In genomic region chr9:7691909-7692308, GRCh38 we compare ENCODE assay signal across 18 cellular contexts.
"Had no signal": no experiment of that assay in that cellular context is flagged by ENCODE, and none has a peak within 500 bp of the region (broad histone marks: within the 10 kb centered on the region; RNA-seq: fewer than 3 reads in every experiment).

No MANE protein-coding gene starts in this region.

- H3K27me3 ChIP-seq: esophagus muscularis mucosa, gastrocnemius medialis, heart right ventricle, neutrophil had no signal

- ATAC-seq: effector memory CD8-positive, alpha-beta T cell; gastrocnemius medialis; heart right ventricle; left lobe of liver; mucosa of descending colon; naive thymus-derived CD8-positive, alpha-beta T cell; right cardiac atrium had no signal

- H3K36me3 ChIP-seq: esophagus muscularis mucosa, gastrocnemius medialis, heart right ventricle, neutrophil had no signal

- DNase-seq: effector memory CD8-positive, alpha-beta T cell; gastrocnemius medialis; heart right ventricle; hypothalamus; islet precursor cell; mammary epithelial cell; mucosa of descending colon; naive thymus-derived CD8-positive, alpha-beta T cell; right cardiac atrium; small intestine; stimulated activated CD4-positive, alpha-beta T cell treated with anti-CD3 and anti-CD28 coated beads, Interleukin-12 subunit alpha, Interleukin-12 subunit beta, amount 100 ng/mL, for 4 hours; stimulated activated naive CD4-positive, alpha-beta T cell treated with Interleukin-2 at 50 U/mL for 16 hours; trophoblast cell had no signal

- H3K27ac ChIP-seq: epithelial cell of prostate, esophagus muscularis mucosa, gastrocnemius medialis, heart right ventricle, neutrophil had no signal

- H3K4me1 ChIP-seq: esophagus muscularis mucosa, gastrocnemius medialis, heart right ventricle had no signal

- H3K4me3 ChIP-seq: esophagus muscularis mucosa, gastrocnemius medialis, heart right ventricle, mucosa of descending colon had no signal

- H3K9me3 ChIP-seq: esophagus muscularis mucosa, gastrocnemius medialis, heart right ventricle, mucosa of descending colon, neutrophil had no signal

- FAIRE-seq: small intestine, urothelium cell line had no signal
